ENCODE assay signal across 1 cellular context in the genomic region with DNA sequence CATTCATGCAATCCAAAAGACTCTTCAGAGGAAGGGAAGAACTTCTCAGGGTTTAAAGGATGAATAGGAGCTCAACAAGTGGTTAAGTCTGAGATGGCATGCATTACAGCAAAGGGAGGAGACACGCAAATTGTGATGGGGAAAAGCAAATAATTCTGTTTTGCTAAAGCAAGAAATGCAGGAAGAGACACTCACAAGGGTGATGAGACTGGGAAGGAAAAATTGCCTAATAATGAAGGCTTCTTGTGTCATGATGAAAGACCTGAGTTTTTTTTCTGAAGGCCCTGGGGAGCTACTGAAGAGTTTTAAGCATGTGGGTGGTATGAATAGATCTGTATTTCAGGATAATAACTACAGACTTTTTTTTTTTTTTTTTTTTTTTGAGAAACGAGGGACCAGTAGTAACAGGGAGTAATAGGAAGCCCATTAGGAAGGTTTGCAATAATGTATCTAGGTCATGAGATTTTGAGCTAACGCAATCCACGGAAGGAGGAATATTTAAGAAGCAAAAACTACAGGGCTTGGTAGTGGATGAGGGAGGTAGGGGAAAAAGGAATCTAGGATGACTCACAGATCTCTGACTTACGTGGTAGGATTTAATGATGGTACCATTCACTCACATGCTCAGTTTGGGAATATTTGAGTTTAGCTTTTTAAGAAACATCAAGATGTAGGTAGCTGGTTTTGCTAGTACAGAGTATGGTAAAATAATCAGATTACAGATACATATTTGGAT.
TF ChIP-seq lines count a peak whose summit lies in the region.

No MANE protein-coding gene starts in this region.

TF ChIP-seq in A549, 52 proteins besides CTCF, POLR2A, EP300 and RAD21:
- TF ChIP-seq HEYL (CRISPR knock-in tag; IDR thresholded peaks at IDR 0.05) (peak; percentile 18; the same call in 1 of the 2 replicates), CEBPB (IDR thresholded peaks at IDR 0.05) (0 out of 4 replicates have a peak, but pooled peaks have one; percentile 14 to 29), HOXB5 (CRISPR knock-in tag; IDR thresholded peaks at IDR 0.05) (no peak)
